In the genomic region with DNA sequence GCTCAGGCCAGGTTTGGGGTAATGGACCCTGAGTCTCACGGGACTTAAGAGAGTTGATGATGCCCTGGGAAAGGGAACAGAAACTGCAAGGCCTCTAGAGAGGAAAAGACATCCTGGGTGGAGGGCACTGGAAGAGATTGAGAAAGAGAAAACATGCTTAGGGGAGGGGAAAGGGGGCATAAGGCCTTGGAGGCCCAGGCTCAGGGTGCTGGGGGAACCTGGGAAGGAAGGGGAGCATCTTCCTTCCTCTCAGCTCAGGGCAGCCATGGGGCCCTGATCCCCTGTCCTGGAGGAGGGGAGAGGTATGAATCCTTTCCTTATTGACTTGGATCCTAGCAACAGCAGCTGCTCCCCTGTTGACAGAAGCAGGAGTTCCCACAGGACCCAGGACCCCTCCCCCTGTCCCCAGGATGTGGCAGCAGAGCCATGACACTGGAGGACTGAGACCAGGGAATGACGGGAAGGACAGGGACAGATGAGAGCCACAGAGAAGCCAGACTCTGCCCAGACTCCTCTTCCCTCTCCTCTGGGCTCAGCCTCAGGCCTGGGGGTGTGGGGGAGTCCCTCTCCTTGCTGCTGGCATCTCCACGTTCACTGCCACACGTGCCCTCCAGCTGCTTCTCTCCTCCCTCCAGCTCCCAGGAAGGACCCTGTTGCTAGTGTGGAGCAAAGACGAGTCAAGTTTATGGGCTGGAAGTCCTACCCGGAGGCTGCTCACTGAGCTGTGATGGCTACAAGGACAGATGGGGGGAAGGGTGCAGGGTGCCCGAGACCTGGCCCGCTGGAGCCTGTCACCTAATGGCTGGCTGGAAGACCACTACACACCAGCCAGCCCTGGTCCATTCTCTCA, we compare ENCODE assay signal across 10 cellular contexts. TPM values are rescaled to one million over a fixed set of nuclear protein-coding genes. Genes with fewer than 3 reads are reported as not detected.
A peak's percentile ranks its signal among the peaks of the same experiment; 100 is the strongest.
DNase-seq lines count a peak whose midpoint lies in the region; ATAC-seq and TF ChIP-seq lines count a peak whose summit lies in the region.
"Had no signal": no experiment of that assay in that cellular context is flagged by ENCODE, and none has a peak within 500 bp of the region (broad histone marks: within the 10 kb centered on the region; RNA-seq: fewer than 3 reads in every experiment).

No MANE protein-coding gene starts in this region.

- peaks cover 3 to 80% (median 57%) of the 10 kb centered on the region in 12 donors for H3K4me1 ChIP-seq in heart left ventricle
- H3K4me1 ChIP-seq in mucosa of stomach (ENCODE audit: control insufficient read depth, insufficient read depth, low read length) = peaks cover 82% of the 10 kb centered on the region
- H3K4me1 ChIP-seq in uterus = peaks cover 4 to 7% of the 10 kb centered on the region in 2 donors

- H3K27me3 Mint-ChIP-seq in activated T-helper 17 cell treated with anti-CD3 and anti-CD28 coated beads, Interleukin-2, amount 50 U/mL, for 72 hours = no peaks in the 10 kb centered on the region
- H3K27me3 Mint-ChIP-seq in activated CD4-positive, alpha-beta T cell treated with anti-CD3 and anti-CD28 coated beads, Interleukin-2, amount 10 ng/mL, durations not matched to agents 7 days and 5 days = no peaks in the 10 kb centered on the region

- WGBS in heart left ventricle, 4 donors = 49 to 77% (median 67%) methylated on average over 5 to 8 of the region's 8 CpGs

- DNase-seq in heart left ventricle (no peak), left ventricle myocardium superior (no peak), uterus (peak in 1 of 2 donors; percentile 13), GF-D8 (lab: John Stamatoyannopoulos, UW) (no peak)
- no peak for DNase-seq in activated CD4-positive, alpha-beta T cell treated with anti-CD3 and anti-CD28 coated beads, Interleukin-2, amount 10 ng/mL, durations not matched to agents 7 days and 5 days
- DNase-seq in activated CD4-positive, alpha-beta T cell treated with anti-CD3 and anti-CD28 coated beads for 48 hours = no peak
- DNase-seq: activated CD4-positive, alpha-beta T cell treated with anti-CD3 and anti-CD28 coated beads, Interleukin-2, amount 50 U/mL, for 48 hours had no signal

- TF ChIP-seq POLR2A in heart left ventricle (IDR thresholded peaks at IDR 0.05) = no peak
- TF ChIP-seq POLR2A in uterus (IDR thresholded peaks at IDR 0.05) = no peak

- CTCF ChIA-PET in activated CD4-positive, alpha-beta T cell treated with anti-CD3 and anti-CD28 coated beads, Interleukin-2, amount 10 ng/mL, durations not matched to agents 7 days and 5 days (lab: Charles Lee) = interaction anchor here (1.1 to 4.7 kb wide), 2 partner anchors 10 to 449 kb away, joined by 5 to 30 read pairs; partner anchors contain the start of genes AAMP, PNKD and TTLL4

- no peak overlapping the region for H3K4me3 Mint-ChIP-seq in activated T-helper 17 cell treated with anti-CD3 and anti-CD28 coated beads, Interleukin-2, amount 50 U/mL, for 72 hours
- H3K4me3 Mint-ChIP-seq in activated CD4-positive, alpha-beta T cell treated with anti-CD3 and anti-CD28 coated beads, Interleukin-2, amount 10 ng/mL, durations not matched to agents 7 days and 5 days = no peak overlapping the region

- peak overlapping the region; percentile 57 for H3K9ac ChIP-seq in mucosa of stomach (ENCODE audit: low read length)

- peaks cover 12% of the 10 kb centered on the region for H3K4me1 Mint-ChIP-seq in activated T-helper 17 cell treated with anti-CD3 and anti-CD28 coated beads, Interleukin-2, amount 50 U/mL, for 72 hours
- H3K4me1 Mint-ChIP-seq in activated CD4-positive, alpha-beta T cell treated with anti-CD3 and anti-CD28 coated beads, Interleukin-2, amount 10 ng/mL, durations not matched to agents 7 days and 5 days = peaks cover 37% of the 10 kb centered on the region

- ATAC-seq in heart left ventricle (no peak), left ventricle myocardium superior (no peak)
- ATAC-seq in activated T-helper 17 cell treated with anti-CD3 and anti-CD28 coated beads, Interleukin-2, amount 50 U/mL, for 72 hours (replicated peaks) = no peak

- intact Hi-C loops in heart left ventricle (cut with DNase I) = loop anchor here in 2 of 10 donors (5.0 to 10.0 kb wide), 3 partner anchors 34 to 74 kb away; partner anchors contain the start of gene ARPC2 (in 1 of the 2)
- intact Hi-C loops in left ventricle myocardium superior (cut with micrococcal nuclease) = no loop called here
- intact Hi-C loops in uterus (cut with DNase I; ENCODE audit: low total_unique reads) = loop anchor here (10.0 kb wide), 1 partner anchor 47 kb away; the partner anchor contains the start of gene ARPC2

- no peaks in the 10 kb centered on the region for H3K9me3 Mint-ChIP-seq in activated T-helper 17 cell treated with anti-CD3 and anti-CD28 coated beads, Interleukin-2, amount 50 U/mL, for 72 hours
- no peaks in the 10 kb centered on the region for H3K9me3 Mint-ChIP-seq in activated CD4-positive, alpha-beta T cell treated with anti-CD3 and anti-CD28 coated beads, Interleukin-2, amount 10 ng/mL, durations not matched to agents 7 days and 5 days

- H3K27me3 ChIP-seq in heart left ventricle (no peaks in the 10 kb centered on the region), mucosa of stomach (ENCODE audit: control insufficient read depth, insufficient read depth, low read length) (no peaks in the 10 kb centered on the region), uterus (no peaks in the 10 kb centered on the region)

- H3K36me3 Mint-ChIP-seq in activated T-helper 17 cell treated with anti-CD3 and anti-CD28 coated beads, Interleukin-2, amount 50 U/mL, for 72 hours (ENCODE audit: low read depth) = peaks cover 39% of the 10 kb centered on the region
- H3K36me3 Mint-ChIP-seq in activated CD4-positive, alpha-beta T cell treated with anti-CD3 and anti-CD28 coated beads, Interleukin-2, amount 10 ng/mL, durations not matched to agents 7 days and 5 days (ENCODE audit: low read depth) = peaks cover 8% of the 10 kb centered on the region

- no peaks in the 10 kb centered on the region for H3K9me3 ChIP-seq in heart left ventricle
- H3K9me3 ChIP-seq in mucosa of stomach (ENCODE audit: control insufficient read depth, low read length) = no peaks in the 10 kb centered on the region
- H3K9me3 ChIP-seq in uterus = no peaks in the 10 kb centered on the region

- H3K27ac Mint-ChIP-seq in activated T-helper 17 cell treated with anti-CD3 and anti-CD28 coated beads, Interleukin-2, amount 50 U/mL, for 72 hours = peak overlapping the region; percentile 54
- no peak overlapping the region for H3K27ac Mint-ChIP-seq in activated CD4-positive, alpha-beta T cell treated with anti-CD3 and anti-CD28 coated beads, Interleukin-2, amount 10 ng/mL, durations not matched to agents 7 days and 5 days

- POLR2A ChIA-PET in activated CD4-positive, alpha-beta T cell treated with anti-CD3 and anti-CD28 coated beads, Interleukin-2, amount 10 ng/mL, durations not matched to agents 7 days and 5 days (lab: Charles Lee) = no interaction called here

- no peak for TF ChIP-seq CTCF in heart left ventricle (IDR thresholded peaks at IDR 0.05)
- no peak for TF ChIP-seq CTCF in uterus (IDR thresholded peaks at IDR 0.05)

- H3K4me3 ChIP-seq in heart left ventricle (peak overlapping the region in 2 of 12 donors; percentile 0 to 30), mucosa of stomach (ENCODE audit: low read length) (no peak overlapping the region), uterus (no peak overlapping the region)

- H3K36me3 ChIP-seq in heart left ventricle = peaks cover 0 to 48% (median 36%) of the 10 kb centered on the region in 9 donors
- H3K36me3 ChIP-seq in mucosa of stomach (ENCODE audit: control insufficient read depth, insufficient read depth, low read length) = peaks cover 13% of the 10 kb centered on the region
- H3K36me3 ChIP-seq in uterus = no peaks in the 10 kb centered on the region

- H3K27ac ChIP-seq in heart left ventricle (peak overlapping the region in 11 of 12 donors; percentile 58 to 92 (median 88)), uterus (peak overlapping the region; percentile 89 to 93)

RNA-seq across cellular contexts. Expression of gene GPBAR1, which starts 0.8 kb away (rescaled TPM):
- total RNA-seq in heart left ventricle (1 to 10 TPM in 6 of 9 donors, under 1 TPM in 3; 0.52 to 4.7 (median 1.2) TPM), left ventricle myocardium superior (0.67 TPM), uterus (1 to 10 TPM in 1 of 4 donors, under 1 TPM in 2, not detected in 1; 0.29 to 1.0 (median 0.91) TPM)
- polyA plus RNA-seq in heart left ventricle = 1 to 10 TPM in 1 of 2 donors, under 1 TPM in 1; 1.00 to 1.8 TPM
- 1 to 10 TPM; 1.3 to 1.4 TPM for total RNA-seq in activated T-helper 17 cell treated with anti-CD3 and anti-CD28 coated beads, Interleukin-2, amount 50 U/mL, for 72 hours
- 1 to 10 TPM; 1.0 to 1.2 TPM for total RNA-seq in activated CD4-positive, alpha-beta T cell treated with anti-CD3 and anti-CD28 coated beads, Interleukin-2, amount 10 ng/mL, durations not matched to agents 7 days and 5 days
- total RNA-seq: dermis microvascular lymphatic vessel endothelial cell had no signal

RNA-seq across cellular contexts. Expression of gene AAMP, which starts 8.3 kb away (rescaled TPM):
- 100 to 1,000 TPM in 2 of 9 donors, 10 to 100 TPM in 7; 51.6 to 127 (median 58.0) TPM for total RNA-seq in heart left ventricle
- polyA plus RNA-seq in heart left ventricle = 100 to 1,000 TPM in 1 of 2 donors, 10 to 100 TPM in 1; 58.6 to 150 TPM
- 47.7 TPM for total RNA-seq in left ventricle myocardium superior
- total RNA-seq in activated T-helper 17 cell treated with anti-CD3 and anti-CD28 coated beads, Interleukin-2, amount 50 U/mL, for 72 hours = 10 to 100 TPM; 60.0 to 77.5 TPM
- total RNA-seq in uterus = 100 to 1,000 TPM in 3 of 4 donors, 10 to 100 TPM in 1; 79.6 to 160 (median 134) TPM
- total RNA-seq in activated CD4-positive, alpha-beta T cell treated with anti-CD3 and anti-CD28 coated beads, Interleukin-2, amount 10 ng/mL, durations not matched to agents 7 days and 5 days = 10 to 100 TPM; 42.3 to 51.1 TPM

RNA-seq across cellular contexts. Expression of gene PNKD, which starts 8.7 kb away (rescaled TPM):
- total RNA-seq in heart left ventricle = 10 to 100 TPM; 53.8 to 78.7 (median 72.5) TPM
- 100 to 1,000 TPM in 1 of 2 donors, 10 to 100 TPM in 1; 54.6 to 146 TPM for polyA plus RNA-seq in heart left ventricle
- 67.1 TPM for total RNA-seq in left ventricle myocardium superior
- 10 to 100 TPM; 21.1 to 30.9 TPM for total RNA-seq in activated T-helper 17 cell treated with anti-CD3 and anti-CD28 coated beads, Interleukin-2, amount 50 U/mL, for 72 hours
- 10 to 100 TPM; 11.8 to 47.8 (median 31.7) TPM for total RNA-seq in uterus
- 10 to 100 TPM; 34.0 to 39.1 TPM for total RNA-seq in activated CD4-positive, alpha-beta T cell treated with anti-CD3 and anti-CD28 coated beads, Interleukin-2, amount 10 ng/mL, durations not matched to agents 7 days and 5 days

RNA-seq across cellular contexts. Expression of gene TMBIM1, which starts 30.7 kb away (rescaled TPM):
- total RNA-seq in heart left ventricle (100 to 1,000 TPM in 7 of 9 donors, 10 to 100 TPM in 2; 89.1 to 173 (median 126) TPM), left ventricle myocardium superior (109 TPM), uterus (100 to 1,000 TPM; 112 to 166 (median 120) TPM)
- 100 to 1,000 TPM in 1 of 2 donors, 10 to 100 TPM in 1; 41.8 to 208 TPM for polyA plus RNA-seq in heart left ventricle
- total RNA-seq in activated T-helper 17 cell treated with anti-CD3 and anti-CD28 coated beads, Interleukin-2, amount 50 U/mL, for 72 hours = 10 to 100 TPM; 50.9 to 62.0 TPM
- 100 to 1,000 TPM in 1 of 2 experiments, 10 to 100 TPM in 1; 99.3 to 101 TPM for total RNA-seq in activated CD4-positive, alpha-beta T cell treated with anti-CD3 and anti-CD28 coated beads, Interleukin-2, amount 10 ng/mL, durations not matched to agents 7 days and 5 days

RNA-seq across cellular contexts. Expression of gene ARPC2, which starts 44.7 kb away (rescaled TPM):
- total RNA-seq in heart left ventricle (100 to 1,000 TPM; 126 to 278 (median 139) TPM), left ventricle myocardium superior (139 TPM), uterus (100 to 1,000 TPM in 3 of 4 donors, 10 to 100 TPM in 1; 87.9 to 162 (median 159) TPM)
- polyA plus RNA-seq in heart left ventricle = 100 to 1,000 TPM in 1 of 2 donors, 10 to 100 TPM in 1; 64.9 to 223 TPM
- total RNA-seq in activated T-helper 17 cell treated with anti-CD3 and anti-CD28 coated beads, Interleukin-2, amount 50 U/mL, for 72 hours = 100 to 1,000 TPM; 679 to 681 TPM
- 100 to 1,000 TPM; 708 to 729 TPM for total RNA-seq in activated CD4-positive, alpha-beta T cell treated with anti-CD3 and anti-CD28 coated beads, Interleukin-2, amount 10 ng/mL, durations not matched to agents 7 days and 5 days
